8 cellular contexts compared by ENCODE assay signal in the genomic region with DNA sequence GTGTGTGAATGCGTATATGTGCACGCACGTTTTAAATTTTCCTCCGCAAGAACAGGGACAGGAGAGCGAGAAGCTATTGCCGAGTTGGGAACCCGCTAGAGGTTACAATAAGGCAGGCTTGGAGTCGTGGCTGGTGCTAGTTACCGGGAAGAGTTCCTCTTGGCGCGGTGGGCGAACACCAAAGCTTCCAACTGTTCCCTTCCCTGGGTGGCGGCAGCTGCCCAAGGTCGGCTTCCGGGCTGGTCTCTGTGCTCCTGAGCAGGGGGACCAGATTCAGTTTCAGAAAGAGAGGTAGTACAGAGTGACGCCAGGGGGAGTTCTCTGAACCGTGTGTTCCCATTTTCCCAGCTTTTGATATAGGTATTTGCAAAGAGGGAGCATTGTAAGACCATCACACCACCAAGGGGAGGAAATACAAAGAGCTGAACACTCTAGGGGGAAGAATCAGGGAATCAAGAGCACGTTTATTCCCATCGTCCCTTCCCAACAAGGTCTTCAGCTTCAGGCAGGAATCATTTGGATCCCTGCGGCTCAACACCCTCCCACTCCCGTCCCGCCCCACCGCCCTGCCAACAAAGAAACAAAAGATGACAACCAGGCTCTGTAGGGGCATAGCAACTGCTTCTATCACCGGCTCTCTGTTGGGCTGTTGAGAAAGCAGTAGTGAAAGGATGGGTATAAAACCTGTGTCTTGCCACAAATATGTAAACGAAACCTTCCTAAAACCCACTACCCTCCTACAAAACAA.
DNase-seq lines count a peak whose midpoint lies in the region; TF ChIP-seq lines count a peak whose summit lies in the region.

No MANE protein-coding gene starts in this region.

- peaks cover 16 to 38% (median 27%) of the 10 kb centered on the region in 3 donors for H3K4me1 Mint-ChIP-seq in CD8-positive, alpha-beta memory T cell
- H3K4me1 Mint-ChIP-seq in nephron progenitor cell = peaks cover 50% of the 10 kb centered on the region

- no peak overlapping the region for H3K27ac Mint-ChIP-seq in CD8-positive, alpha-beta memory T cell
- peak overlapping the region; percentile 88 for H3K27ac Mint-ChIP-seq in nephron progenitor cell

- no peaks in the 10 kb centered on the region for H3K36me3 ChIP-seq in CD8-positive, alpha-beta memory T cell (ENCODE audit: insufficient read depth, low read length)

- no peak for DNase-seq in CD8-positive, alpha-beta memory T cell
- DNase-seq in NCI-H1694 (lab: John Stamatoyannopoulos, UW) = peak; percentile 82
- DNase-seq in cerebellum (ENCODE audit: low spot score) = peak; percentile 44
- DNase-seq in nephron progenitor cell = peak; percentile 61
- DNase-seq in activated gamma-delta T cell treated with Interleukin-2 at 50 U/mL for 16 hours = no peak
- no peak for DNase-seq in middle frontal gyrus (ENCODE audit: extremely low spot score, low spot score)
- DNase-seq in DMS114 treated with DMSO at 0.1 percent for 48 hours (lab: John Stamatoyannopoulos, UW; ENCODE audit: unreplicated experiment) = no peak
- DNase-seq in stimulated activated CD4-positive, alpha-beta T cell treated with anti-CD3 and anti-CD28 coated beads, Interleukin-4, amount 100 ng/mL, for 4 hours = no peak

- TF ChIP-seq CTCF in nephron progenitor cell (IDR thresholded peaks at IDR 0.05) = peak; percentile 28

- H3K27me3 Mint-ChIP-seq in CD8-positive, alpha-beta memory T cell = peaks cover 27 to 47% of the 10 kb centered on the region in 2 donors
- H3K27me3 Mint-ChIP-seq in nephron progenitor cell (ENCODE audit: low read depth, poor library complexity) = peaks cover 19% of the 10 kb centered on the region

- no peaks in the 10 kb centered on the region for H3K9me3 Mint-ChIP-seq in CD8-positive, alpha-beta memory T cell
- H3K9me3 Mint-ChIP-seq in nephron progenitor cell = no peaks in the 10 kb centered on the region

- CTCF ChIA-PET in CD8-positive, alpha-beta memory T cell (lab: Charles Lee) = no interaction called here

- no peak overlapping the region for H3K27ac ChIP-seq in CD8-positive, alpha-beta memory T cell (ENCODE audit: low read depth, low read length)

- no peaks in the 10 kb centered on the region for H3K4me1 ChIP-seq in CD8-positive, alpha-beta memory T cell (ENCODE audit: insufficient read depth, low read length)

- POLR2A ChIA-PET in CD8-positive, alpha-beta memory T cell (lab: Charles Lee) = no interaction called here

- no peaks in the 10 kb centered on the region for H3K9me3 ChIP-seq in CD8-positive, alpha-beta memory T cell (ENCODE audit: low read length)

- H3K27me3 ChIP-seq in CD8-positive, alpha-beta memory T cell (ENCODE audit: insufficient read depth, low read length, poor library complexity, severe bottlenecking) = no peaks in the 10 kb centered on the region

- peak overlapping the region; percentile 68 to 90 (median 79) for H3K4me3 Mint-ChIP-seq in CD8-positive, alpha-beta memory T cell
- peak overlapping the region; percentile 90 for H3K4me3 Mint-ChIP-seq in nephron progenitor cell

- H3K4me3 ChIP-seq in CD8-positive, alpha-beta memory T cell (ENCODE audit: low read length) = no peak overlapping the region

- H3K36me3 Mint-ChIP-seq in CD8-positive, alpha-beta memory T cell = no peaks in the 10 kb centered on the region
- H3K36me3 Mint-ChIP-seq in nephron progenitor cell (ENCODE audit: low read depth) = no peaks in the 10 kb centered on the region

Comparison
In these comparisons a context has a peak if more than half of its experiments do, and no peak if none do; other contexts are left out.
1. DNase-seq: peak in NCI-H1694 (single experiment), cerebellum (single experiment) and nephron progenitor cell (single experiment); none in CD8-positive, alpha-beta memory T cell (0 of 5), activated gamma-delta T cell treated with Interleukin-2 at 50 U/mL for 16 hours (single experiment), middle frontal gyrus (single experiment), DMS114 treated with DMSO at 0.1 percent for 48 hours (single experiment) and stimulated activated CD4-positive, alpha-beta T cell treated with anti-CD3 and anti-CD28 coated beads, Interleukin-4, amount 100 ng/mL, for 4 hours (0 of 2).